Comparison of ENCODE assay signal across 21 cellular contexts in the genomic region with DNA sequence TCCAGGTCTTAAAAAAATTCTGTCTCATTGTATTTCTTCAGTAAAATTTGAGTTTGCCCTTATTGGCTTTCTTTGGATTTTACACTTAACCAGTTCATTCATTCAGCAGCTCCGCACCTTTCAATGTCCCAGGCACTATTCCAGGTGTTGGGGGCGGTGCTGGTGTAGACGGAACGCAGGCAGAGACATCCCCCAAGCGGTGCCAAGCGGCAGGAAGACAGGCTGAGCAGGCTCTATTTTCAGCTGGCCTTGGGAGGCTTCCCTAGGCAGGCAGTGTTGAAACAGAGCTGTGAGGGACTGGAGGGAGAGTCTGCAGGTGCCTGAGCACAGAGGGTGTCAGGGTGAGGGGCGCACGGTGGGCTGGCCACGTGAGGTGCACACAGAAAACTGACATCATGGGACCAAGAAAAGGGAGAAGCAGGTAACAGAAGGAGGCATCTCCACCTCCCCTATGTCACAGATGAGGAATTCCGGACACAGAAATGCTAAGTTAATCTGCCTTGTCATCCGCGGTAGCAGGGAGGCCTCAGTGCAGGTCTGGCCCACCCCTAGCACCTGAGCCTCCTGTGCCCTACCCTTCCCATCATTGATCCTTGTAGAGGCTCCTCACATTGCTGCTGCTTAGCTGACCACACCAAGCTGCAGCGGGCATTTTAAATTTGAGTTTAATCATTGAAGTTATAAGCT. TPM values are rescaled to one million over a fixed set of nuclear protein-coding genes. Genes with fewer than 3 reads are reported as not detected.
A peak's percentile ranks its signal among the peaks of the same experiment; 100 is the strongest.
DNase-seq lines count a peak whose midpoint lies in the region; ATAC-seq and TF ChIP-seq lines count a peak whose summit lies in the region.
"Had no signal": no experiment of that assay in that cellular context is flagged by ENCODE, and none has a peak within 500 bp of the region (broad histone marks: within the 10 kb centered on the region; RNA-seq: fewer than 3 reads in every experiment).

No MANE protein-coding gene starts in this region.

- H3K4me3 ChIP-seq in adrenal gland (no peak overlapping the region), hepatocyte (no peak overlapping the region), stomach (no peak overlapping the region)

- H2AFZ ChIP-seq in hepatocyte, result no peak overlapping the region

- H3K27me3 ChIP-seq in adrenal gland (no peaks in the 10 kb centered on the region), hepatocyte (no peaks in the 10 kb centered on the region), stomach (no peaks in the 10 kb centered on the region)

- no peaks in the 10 kb centered on the region for H4K20me1 ChIP-seq in hepatocyte (ENCODE audit: insufficient read depth, poor library complexity, severe bottlenecking)

- H3K36me3 ChIP-seq in adrenal gland (replicated peaks in 1 of 2) (peaks cover 0 to 8% of the 10 kb centered on the region in 2 donors), hepatocyte (replicated peaks; ENCODE audit: insufficient read depth, low read depth) (no peaks in the 10 kb centered on the region), stomach (peaks cover 37 to 67% (median 61%) of the 10 kb centered on the region in 4 donors)

- 67 to 74% (median 69%) methylated on average over 13 of the region's 13 CpGs for WGBS in adrenal gland, 4 donors
- 91% methylated on average over 13 of the region's 13 CpGs for WGBS in hepatocyte (ENCODE audit: low lambda C conversion rate, missing lambda C conversion rate)
- WGBS in stomach, 5 donors, result 79 to 94% (median 91%) methylated on average over 13 of the region's 13 CpGs

- no peak for TF ChIP-seq EP300 in stomach (IDR thresholded peaks at IDR 0.05)

- no peaks in the 10 kb centered on the region for H3K79me2 ChIP-seq in hepatocyte

- peak in 1 of 6 experiments; percentile 7 for TF ChIP-seq CTCF in adrenal gland (IDR thresholded peaks at IDR 0.05)
- no peak for TF ChIP-seq CTCF in hepatocyte (IDR thresholded peaks at IDR 0.05; ENCODE audit: poor library complexity)
- no peak for TF ChIP-seq CTCF in stomach (IDR thresholded peaks at IDR 0.05)

- intact Hi-C loops in adrenal gland (cut with DNase I) (no loop called here), stomach (cut with DNase I; ENCODE audit: low total_unique reads) (no loop called here)

- no peaks in the 10 kb centered on the region for H3K9me3 Mint-ChIP-seq in activated naive CD4-positive, alpha-beta T cell treated with anti-CD3 and anti-CD28 coated beads, Interleukin-2, amount 10 ng/mL, durations not matched to agents 7 days and 5 days
- no peaks in the 10 kb centered on the region for H3K9me3 Mint-ChIP-seq in stimulated activated effector memory CD8-positive, alpha-beta T cell treated with anti-CD3 and anti-CD28 coated beads, Interleukin-12 subunit alpha, Interleukin-12 subunit beta, amount 100 ng/mL, for 72 hours
- H3K9me3 Mint-ChIP-seq: nephron had no signal

- peak overlapping the region; percentile 33 for H3K27ac Mint-ChIP-seq in activated naive CD4-positive, alpha-beta T cell treated with anti-CD3 and anti-CD28 coated beads, Interleukin-2, amount 10 ng/mL, durations not matched to agents 7 days and 5 days
- H3K27ac Mint-ChIP-seq in stimulated activated effector memory CD8-positive, alpha-beta T cell treated with anti-CD3 and anti-CD28 coated beads, Interleukin-12 subunit alpha, Interleukin-12 subunit beta, amount 100 ng/mL, for 72 hours, result peak overlapping the region; percentile 75
- H3K27ac Mint-ChIP-seq: activated CD4-positive, alpha-beta T cell treated with anti-CD3 and anti-CD28 coated beads for 36 hours had no signal

- H3K36me3 Mint-ChIP-seq in activated naive CD4-positive, alpha-beta T cell treated with anti-CD3 and anti-CD28 coated beads, Interleukin-2, amount 10 ng/mL, durations not matched to agents 7 days and 5 days, result peaks cover 22% of the 10 kb centered on the region
- H3K36me3 Mint-ChIP-seq in stimulated activated effector memory CD8-positive, alpha-beta T cell treated with anti-CD3 and anti-CD28 coated beads, Interleukin-12 subunit alpha, Interleukin-12 subunit beta, amount 100 ng/mL, for 72 hours, result peaks cover 61% of the 10 kb centered on the region

- no peak for ATAC-seq in stimulated activated effector memory CD8-positive, alpha-beta T cell treated with anti-CD3 and anti-CD28 coated beads, Interleukin-12 subunit alpha, Interleukin-12 subunit beta, amount 100 ng/mL, for 72 hours
- ATAC-seq: activated CD4-positive, alpha-beta T cell treated with anti-CD3 and anti-CD28 coated beads for 36 hours; SK-N-SH treated with all-trans-retinoic acid at 6 μM for 48 hours had no signal

- H3K9me3 ChIP-seq in adrenal gland (replicated peaks in 1 of 3) (no peaks in the 10 kb centered on the region), hepatocyte (ENCODE audit: low read depth) (no peaks in the 10 kb centered on the region), stomach (no peaks in the 10 kb centered on the region)

- H3K9me2 ChIP-seq in hepatocyte (replicated peaks; ENCODE audit: insufficient read depth), result no peaks in the 10 kb centered on the region

- peak; percentile 8 for DNase-seq in activated naive CD4-positive, alpha-beta T cell treated with anti-CD3 and anti-CD28 coated beads, Interleukin-2, amount 10 ng/mL, durations not matched to agents 7 days and 5 days
- DNase-seq in activated naive CD4-positive, alpha-beta T cell treated with Interleukin-2 at 50 U/mL for 16 hours, result no peak
- DNase-seq in adrenal gland (peak; percentile 33 to 75 (median 47)), islet precursor cell (peak; percentile 15), ureter (ENCODE audit: low spot score) (no peak), hepatocyte (ENCODE audit: low spot score) (no peak), stomach (no peak)
- DNase-seq in stimulated activated effector memory CD8-positive, alpha-beta T cell treated with anti-CD3 and anti-CD28 coated beads, Interleukin-12 subunit alpha, Interleukin-12 subunit beta, amount 100 ng/mL, for 72 hours (ENCODE audit: low spot score in 2 of 2), result no peak
- DNase-seq: activated CD4-positive, alpha-beta T cell treated with anti-CD3 and anti-CD28 coated beads for 36 hours; activated naive CD4-positive, alpha-beta T cell treated with anti-CD3 and anti-CD28 coated beads, Interleukin-2, amount 50 U/mL, for 16 hours; cortex of kidney; DMS153; foreskin fibroblast; HCEC 1CT; kidney glomerular epithelial cell; midbrain; NCI-H1105 treated with DMSO at 0.1 percent for 48 hours; stimulated activated CD8-positive, alpha-beta memory T cell treated with anti-CD3 and anti-CD28 coated beads, Interleukin-4, amount 100 ng/mL, for 48 hours; T1000 had no signal

- no peak overlapping the region for H3K4me2 ChIP-seq in hepatocyte

- H3K27ac ChIP-seq in adrenal gland, result no peak overlapping the region
- no peak overlapping the region for H3K27ac ChIP-seq in hepatocyte
- no peak overlapping the region for H3K27ac ChIP-seq in stomach

- no peaks in the 10 kb centered on the region for H3K4me1 Mint-ChIP-seq in activated naive CD4-positive, alpha-beta T cell treated with anti-CD3 and anti-CD28 coated beads, Interleukin-2, amount 10 ng/mL, durations not matched to agents 7 days and 5 days
- no peaks in the 10 kb centered on the region for H3K4me1 Mint-ChIP-seq in stimulated activated effector memory CD8-positive, alpha-beta T cell treated with anti-CD3 and anti-CD28 coated beads, Interleukin-12 subunit alpha, Interleukin-12 subunit beta, amount 100 ng/mL, for 72 hours
- H3K4me1 Mint-ChIP-seq: activated CD4-positive, alpha-beta T cell treated with anti-CD3 and anti-CD28 coated beads for 36 hours; nephron had no signal

- H3K27me3 Mint-ChIP-seq in activated naive CD4-positive, alpha-beta T cell treated with anti-CD3 and anti-CD28 coated beads, Interleukin-2, amount 10 ng/mL, durations not matched to agents 7 days and 5 days, result no peaks in the 10 kb centered on the region
- H3K27me3 Mint-ChIP-seq: activated CD4-positive, alpha-beta T cell treated with anti-CD3 and anti-CD28 coated beads for 36 hours had no signal

- TF ChIP-seq POLR2A in adrenal gland (IDR thresholded peaks at IDR 0.05), result no peak
- no peak for TF ChIP-seq POLR2A in stomach (IDR thresholded peaks at IDR 0.05)

- no peak overlapping the region for H3K4me3 Mint-ChIP-seq in activated naive CD4-positive, alpha-beta T cell treated with anti-CD3 and anti-CD28 coated beads, Interleukin-2, amount 10 ng/mL, durations not matched to agents 7 days and 5 days
- no peak overlapping the region for H3K4me3 Mint-ChIP-seq in stimulated activated effector memory CD8-positive, alpha-beta T cell treated with anti-CD3 and anti-CD28 coated beads, Interleukin-12 subunit alpha, Interleukin-12 subunit beta, amount 100 ng/mL, for 72 hours
- H3K4me3 Mint-ChIP-seq: activated CD4-positive, alpha-beta T cell treated with anti-CD3 and anti-CD28 coated beads for 36 hours; nephron had no signal

- CTCF ChIA-PET in activated naive CD4-positive, alpha-beta T cell treated with anti-CD3 and anti-CD28 coated beads, Interleukin-2, amount 10 ng/mL, durations not matched to agents 7 days and 5 days (lab: Charles Lee), result no interaction called here

- H3K4me1 ChIP-seq in adrenal gland (replicated peaks in 1 of 2), result no peaks in the 10 kb centered on the region
- H3K4me1 ChIP-seq in hepatocyte (ENCODE audit: insufficient read depth), result no peaks in the 10 kb centered on the region
- peaks cover 0 to 8% (median 3%) of the 10 kb centered on the region in 4 donors for H3K4me1 ChIP-seq in stomach

RNA-seq across cellular contexts. Expression of a gene that starts 40.7 kb away (rescaled TPM):
- 10 to 100 TPM in 7 of 8 donors, 1 to 10 TPM in 1; 7.4 to 27.2 (median 18.7) TPM for total RNA-seq in adrenal gland
- 10 to 100 TPM; 11.0 to 16.7 (median 14.3) TPM for polyA plus RNA-seq in adrenal gland
- total RNA-seq in ureter, result 48.0 TPM
- 13.1 and 17.9 TPM in 2 replicates for total RNA-seq in hepatocyte
- polyA plus RNA-seq in hepatocyte, result 18.5 and 26.9 TPM in 2 replicates
- total RNA-seq in stomach, result 10 to 100 TPM in 4 of 5 donors, 1 to 10 TPM in 1; 9.8 to 72.9 (median 23.9) TPM
- polyA plus RNA-seq in stomach, result 10 to 100 TPM; 10.3 to 12.4 (median 11.3) TPM

RNA-seq across cellular contexts. Expression of a gene that starts 58.4 kb away (rescaled TPM):
- total RNA-seq in adrenal gland, result 1 to 10 TPM in 1 of 8 donors, under 1 TPM in 5, not detected in 2; 0.13 to 1.4 (median 0.72) TPM
- polyA plus RNA-seq in adrenal gland, result 1 to 10 TPM; 1.2 to 5.8 (median 3.2) TPM
- 7.8 TPM for total RNA-seq in ureter
- 0.60 and 1.3 TPM in 2 replicates for total RNA-seq in hepatocyte
- polyA plus RNA-seq in hepatocyte, result 1.8 and 3.0 TPM in 2 replicates
- total RNA-seq in stomach, result 1 to 10 TPM in 1 of 5 donors, under 1 TPM in 3, not detected in 1; 0.37 to 8.9 (median 0.58) TPM
- polyA plus RNA-seq in stomach, result 1 to 10 TPM; 1.8 to 2.9 (median 2.8) TPM

Comparison
In these comparisons a context has a peak if more than half of its experiments do, and no peak if none do; other contexts are left out.
1. DNase-seq: peak in activated naive CD4-positive, alpha-beta T cell treated with anti-CD3 and anti-CD28 coated beads, Interleukin-2, amount 10 ng/mL, durations not matched to agents 7 days and 5 days (single experiment), adrenal gland (7 of 7) and islet precursor cell (single experiment); none in activated naive CD4-positive, alpha-beta T cell treated with Interleukin-2 at 50 U/mL for 16 hours (single experiment), stimulated activated effector memory CD8-positive, alpha-beta T cell treated with anti-CD3 and anti-CD28 coated beads, Interleukin-12 subunit alpha, Interleukin-12 subunit beta, amount 100 ng/mL, for 72 hours (0 of 2), ureter (single experiment), hepatocyte (single experiment) and stomach (single experiment).